Comparison of ENCODE assay signal across 10 cellular contexts in genomic region chr15:39887832-39888231, GRCh38. TPM values are rescaled to one million over a fixed set of nuclear protein-coding genes. Genes with fewer than 3 reads are reported as not detected.
DNase-seq lines count a peak whose midpoint lies in the region; ATAC-seq and TF ChIP-seq lines count a peak whose summit lies in the region.
"Had no signal": no experiment of that assay in that cellular context is flagged by ENCODE, and none has a peak within 500 bp of the region (broad histone marks: within the 10 kb centered on the region; RNA-seq: fewer than 3 reads in every experiment).

No MANE protein-coding gene starts in this region.

- H3K4me1 ChIP-seq in sigmoid colon: no peaks in the 10 kb centered on the region

- H3K27me3 ChIP-seq in sigmoid colon: peaks cover 0 to 4% (median 0%) of the 10 kb centered on the region in 3 donors

- H3K27me3 Mint-ChIP-seq in activated CD4-positive, alpha-beta memory T cell treated with anti-CD3 and anti-CD28 coated beads for 36 hours: peaks cover 5% of the 10 kb centered on the region

- 5 to 34% methylated on average over 1 of the region's 1 CpG for WGBS in sigmoid colon, 2 donors

- no peak overlapping the region for H3K4me3 ChIP-seq in fibroblast of mammary gland (ENCODE audit: control insufficient read depth, low read depth, low read length)
- no peak overlapping the region for H3K4me3 ChIP-seq in sigmoid colon

- CTCF ChIA-PET in activated CD4-positive, alpha-beta memory T cell treated with anti-CD3 and anti-CD28 coated beads for 36 hours (lab: Charles Lee): interaction anchor here (0.7 to 1.4 kb wide), 6 partner anchors 12 to 387 kb away, joined by 3 to 5 read pairs (median 4); no protein-coding TSS in a partner anchor

- no peaks in the 10 kb centered on the region for H3K36me3 Mint-ChIP-seq in activated CD4-positive, alpha-beta memory T cell treated with anti-CD3 and anti-CD28 coated beads for 36 hours
- H3K36me3 Mint-ChIP-seq: CD4-positive, CD25-positive, alpha-beta regulatory T cell had no signal

- TF ChIP-seq CTCF in fibroblast of mammary gland (conservative IDR thresholded peaks at IDR 0.05; ENCODE audit: control insufficient read depth, insufficient read depth, low read depth, low read length) (peak; percentile 47), sigmoid colon (IDR thresholded peaks at IDR 0.05) (peak in 3 of 4 experiments; percentile 25 to 29 (median 26))

- POLR2A ChIA-PET in activated CD4-positive, alpha-beta memory T cell treated with anti-CD3 and anti-CD28 coated beads for 36 hours (lab: Charles Lee): no interaction called here

- no peak overlapping the region for H3K4me3 Mint-ChIP-seq in activated CD4-positive, alpha-beta memory T cell treated with anti-CD3 and anti-CD28 coated beads for 36 hours
- H3K4me3 Mint-ChIP-seq: CD4-positive, CD25-positive, alpha-beta regulatory T cell had no signal

- H3K36me3 ChIP-seq in sigmoid colon: no peaks in the 10 kb centered on the region

- intact Hi-C loops in sigmoid colon (cut with DNase I): loop anchor here (5.0 kb wide), 1 partner anchor 89 kb away; no protein-coding TSS in a partner anchor
- intact Hi-C loops in activated CD4-positive, alpha-beta memory T cell treated with anti-CD3 and anti-CD28 coated beads for 36 hours (cut with micrococcal nuclease): no loop called here

- no peaks in the 10 kb centered on the region for H3K4me1 Mint-ChIP-seq in activated CD4-positive, alpha-beta memory T cell treated with anti-CD3 and anti-CD28 coated beads for 36 hours (ENCODE audit: low read depth)
- H3K4me1 Mint-ChIP-seq: CD4-positive, CD25-positive, alpha-beta regulatory T cell had no signal

- DNase-seq in NCI-H82 (lab: John Stamatoyannopoulos, UW) (peak; percentile 7), NCI-H82 treated with DMSO at 0.1 percent for 48 hours (lab: John Stamatoyannopoulos, UW; ENCODE audit: unreplicated experiment) (no peak), OCI-M1 (lab: John Stamatoyannopoulos, UW) (peak; percentile 62), fibroblast of mammary gland (ENCODE audit: low read depth) (peak; percentile 69), sigmoid colon (no peak), NCI-H2029 treated with DMSO at 0.1 percent for 48 hours (lab: John Stamatoyannopoulos, UW) (no peak)
- no peak for DNase-seq in activated CD4-positive, alpha-beta memory T cell treated with anti-CD3 and anti-CD28 coated beads for 36 hours

- no peak overlapping the region for H3K27ac Mint-ChIP-seq in activated CD4-positive, alpha-beta memory T cell treated with anti-CD3 and anti-CD28 coated beads for 36 hours
- H3K27ac Mint-ChIP-seq: CD4-positive, CD25-positive, alpha-beta regulatory T cell had no signal

- H3K9me3 Mint-ChIP-seq in activated CD4-positive, alpha-beta memory T cell treated with anti-CD3 and anti-CD28 coated beads for 36 hours: no peaks in the 10 kb centered on the region

- no peak for TF ChIP-seq EP300 in sigmoid colon (IDR thresholded peaks at IDR 0.05)

- ATAC-seq in GM19455 (IDR thresholded peaks at IDR 0.05; ENCODE audit: unreplicated experiment): no peak

- no peaks in the 10 kb centered on the region for H3K9me3 ChIP-seq in sigmoid colon

- TF ChIP-seq POLR2A in sigmoid colon (IDR thresholded peaks at IDR 0.05): no peak

- H3K27ac ChIP-seq in sigmoid colon: no peak overlapping the region

RNA-seq across cellular contexts. Expression of gene GPR176, which starts 32.2 kb away (rescaled TPM):
- total RNA-seq in sigmoid colon: 1 to 10 TPM; 3.1 to 7.9 (median 6.3) TPM
- 1 to 10 TPM in 1 of 3 donors, under 1 TPM in 2; 0.23 to 3.9 (median 0.60) TPM for polyA plus RNA-seq in sigmoid colon
- under 1 TPM; 0.21 to 0.27 TPM for total RNA-seq in activated CD4-positive, alpha-beta memory T cell treated with anti-CD3 and anti-CD28 coated beads for 36 hours
- total RNA-seq: CD4-positive, CD25-positive, alpha-beta regulatory T cell; T-helper 2 cell treated with Interferon-gamma antibody and Interleukin-4, amounts not matched to agents 100 ng/mL and 5 ng/mL, for 36 hours had no signal
- polyA plus RNA-seq: CD4-positive, CD25-positive, alpha-beta regulatory T cell had no signal

RNA-seq across cellular contexts. Expression of gene EIF2AK4, which starts 46.1 kb away (rescaled TPM):
- total RNA-seq in sigmoid colon: 10 to 100 TPM; 25.0 to 46.5 (median 29.0) TPM
- polyA plus RNA-seq in sigmoid colon: 10 to 100 TPM; 16.2 to 23.1 (median 22.0) TPM
- 10 to 100 TPM; 34.5 to 36.4 TPM for total RNA-seq in activated CD4-positive, alpha-beta memory T cell treated with anti-CD3 and anti-CD28 coated beads for 36 hours

Comparison
In these comparisons a context has a peak if more than half of its experiments do, and no peak if none do; other contexts are left out.
1. DNase-seq: peak in NCI-H82 (single experiment), OCI-M1 (single experiment) and fibroblast of mammary gland (single experiment); none in NCI-H82 treated with DMSO at 0.1 percent for 48 hours (single experiment), sigmoid colon (single experiment), NCI-H2029 treated with DMSO at 0.1 percent for 48 hours (single experiment) and activated CD4-positive, alpha-beta memory T cell treated with anti-CD3 and anti-CD28 coated beads for 36 hours (single experiment).